In the genomic region with DNA sequence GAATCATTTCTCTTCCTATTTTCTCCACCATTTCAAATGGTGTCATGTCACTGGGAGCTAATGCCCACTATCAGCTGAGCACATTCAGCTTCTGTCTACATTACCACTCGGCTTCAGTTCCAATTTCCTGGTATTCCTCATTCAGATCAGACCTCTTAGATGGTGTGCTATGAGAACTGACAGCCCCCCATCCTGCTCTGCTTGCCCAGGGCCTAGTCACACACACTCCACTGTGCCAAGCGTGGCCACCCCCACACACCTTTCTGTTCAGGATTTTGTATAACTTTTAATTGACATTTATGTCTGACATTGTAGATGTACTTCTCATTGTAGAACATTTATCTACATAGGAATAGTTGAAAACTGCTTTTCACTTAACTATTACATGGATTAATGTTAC, we compare ENCODE assay signal across 28 cellular contexts.
"Had no signal": no experiment of that assay in that cellular context is flagged by ENCODE, and none has a peak within 500 bp of the region (broad histone marks: within the 10 kb centered on the region; RNA-seq: fewer than 3 reads in every experiment).

No MANE protein-coding gene starts in this region.

- H3K4me3 ChIP-seq: ascending aorta, breast epithelium, K562, PC-9, SJCRH30, SK-N-MC had no signal

- H3K27ac Mint-ChIP-seq: activated CD4-positive, alpha-beta T cell treated with anti-CD3 and anti-CD28 coated beads for 36 hours; activated CD4-positive, alpha-beta T cell treated with anti-CD3 and anti-CD28 coated beads, Interleukin-2, amount 10 ng/mL, durations not matched to agents 7 days and 5 days; activated CD8-positive, alpha-beta T cell treated with anti-CD3 and anti-CD28 coated beads, Interleukin-2, amount 10 ng/mL, durations not matched to agents 7 days and 5 days; activated naive CD4-positive, alpha-beta T cell treated with anti-CD3 and anti-CD28 coated beads, Interleukin-2, amount 50 U/mL, for 24 hours; activated naive CD8-positive, alpha-beta T cell treated with anti-CD3 and anti-CD28 coated beads, Interleukin-2, amount 10 ng/mL, durations not matched to agents 7 days and 5 days; activated T-cell treated with anti-CD3 and anti-CD28 coated beads, Interleukin-2, amount 50 U/mL, for 24 hours; activated T-helper 2 cell treated with anti-CD3 and anti-CD28 coated beads, Interferon-gamma antibody, Interleukin-2, Interleukin-4, amounts not matched to agents 10 μg/mL and 5 μg/mL and 100 μg/mL, durations not matched to agents 14 hours and 24 hours and 36 hours; WTC11 had no signal

- H3K27me3 Mint-ChIP-seq: activated CD4-positive, alpha-beta T cell treated with anti-CD3 and anti-CD28 coated beads for 36 hours; activated CD4-positive, alpha-beta T cell treated with anti-CD3 and anti-CD28 coated beads, Interleukin-2, amount 10 ng/mL, durations not matched to agents 7 days and 5 days; activated naive CD4-positive, alpha-beta T cell treated with anti-CD3 and anti-CD28 coated beads, Interleukin-2, amount 50 U/mL, for 24 hours; activated naive CD8-positive, alpha-beta T cell treated with anti-CD3 and anti-CD28 coated beads, Interleukin-2, amount 10 ng/mL, durations not matched to agents 7 days and 5 days; activated T-cell treated with anti-CD3 and anti-CD28 coated beads, Interleukin-2, amount 50 U/mL, for 24 hours had no signal

- H3K4me3 Mint-ChIP-seq: activated CD4-positive, alpha-beta T cell treated with anti-CD3 and anti-CD28 coated beads for 36 hours; activated CD4-positive, alpha-beta T cell treated with anti-CD3 and anti-CD28 coated beads, Interleukin-2, amount 10 ng/mL, durations not matched to agents 7 days and 5 days; activated CD8-positive, alpha-beta T cell treated with anti-CD3 and anti-CD28 coated beads, Interleukin-2, amount 10 ng/mL, durations not matched to agents 7 days and 5 days; activated naive CD4-positive, alpha-beta T cell treated with anti-CD3 and anti-CD28 coated beads, Interleukin-2, amount 50 U/mL, for 24 hours; activated naive CD8-positive, alpha-beta T cell treated with anti-CD3 and anti-CD28 coated beads, Interleukin-2, amount 10 ng/mL, durations not matched to agents 7 days and 5 days; activated T-cell treated with anti-CD3 and anti-CD28 coated beads, Interleukin-2, amount 50 U/mL, for 24 hours; WTC11 had no signal

- ATAC-seq: activated CD4-positive, alpha-beta T cell treated with anti-CD3 and anti-CD28 coated beads for 36 hours; activated CD4-positive, CD25-positive, alpha-beta regulatory T cell treated with anti-CD3 and anti-CD28 coated beads, Interleukin-2, amount 50 U/mL, for 24 hours; activated CD8-positive, alpha-beta T cell treated with anti-CD3 and anti-CD28 coated beads, Interleukin-2, amount 10 ng/mL, durations not matched to agents 7 days and 5 days; K562; WTC11 had no signal

- H3K36me3 ChIP-seq: ascending aorta, breast epithelium, SJCRH30 had no signal

- DNase-seq: activated CD4-positive, alpha-beta T cell treated with anti-CD3 and anti-CD28 coated beads for 36 hours; activated CD4-positive, alpha-beta T cell treated with anti-CD3 and anti-CD28 coated beads, Interleukin-2, amount 10 ng/mL, durations not matched to agents 7 days and 5 days; activated CD4-positive, alpha-beta T cell treated with anti-CD3 and anti-CD28 coated beads, Interleukin-2, amount 50 U/mL, for 48 hours; activated CD8-positive, alpha-beta T cell treated with anti-CD3 and anti-CD28 coated beads, Interleukin-2, amount 10 ng/mL, durations not matched to agents 7 days and 5 days; activated gamma-delta T cell; activated naive CD4-positive, alpha-beta T cell treated with Interleukin-2 at 50 U/mL for 16 hours; activated naive CD8-positive, alpha-beta T cell treated with anti-CD3 and anti-CD28 coated beads, Interleukin-2, amount 10 ng/mL, durations not matched to agents 7 days and 5 days; activated T-cell treated with anti-CD3 and anti-CD28 coated beads, Interleukin-2, amount 50 U/mL, for 24 hours; amygdala; central memory CD4-positive, alpha-beta T cell; NCI-H1105; NCI-H1417 treated with DMSO at 0.1 percent for 48 hours; NCI-H187 treated with DMSO at 0.1 percent for 48 hours; NCI-H2081; NCI-H345; NCI-H524 treated with DMSO at 0.1 percent for 48 hours; PC-9; SHP77; SJCRH30; T1000 had no signal

- H3K27me3 ChIP-seq: ascending aorta, breast epithelium, SJCRH30 had no signal

- H3K9me3 Mint-ChIP-seq: activated CD4-positive, alpha-beta T cell treated with anti-CD3 and anti-CD28 coated beads, Interleukin-2, amount 10 ng/mL, durations not matched to agents 7 days and 5 days; activated naive CD4-positive, alpha-beta T cell treated with anti-CD3 and anti-CD28 coated beads, Interleukin-2, amount 50 U/mL, for 24 hours; activated naive CD8-positive, alpha-beta T cell treated with anti-CD3 and anti-CD28 coated beads, Interleukin-2, amount 10 ng/mL, durations not matched to agents 7 days and 5 days; activated T-cell treated with anti-CD3 and anti-CD28 coated beads, Interleukin-2, amount 50 U/mL, for 24 hours; activated T-helper 2 cell treated with anti-CD3 and anti-CD28 coated beads, Interferon-gamma antibody, Interleukin-2, Interleukin-4, amounts not matched to agents 10 μg/mL and 5 μg/mL and 100 μg/mL, durations not matched to agents 14 hours and 24 hours and 36 hours; WTC11 had no signal

- H3K9me3 ChIP-seq: ascending aorta, breast epithelium, SJCRH30 had no signal

- H3K27ac ChIP-seq: ascending aorta, breast epithelium, PC-9, SJCRH30, SK-N-MC had no signal

- H3K4me1 ChIP-seq: ascending aorta, breast epithelium, SJCRH30 had no signal

- H3K4me1 Mint-ChIP-seq: activated CD4-positive, alpha-beta T cell treated with anti-CD3 and anti-CD28 coated beads for 36 hours; activated CD4-positive, alpha-beta T cell treated with anti-CD3 and anti-CD28 coated beads, Interleukin-2, amount 10 ng/mL, durations not matched to agents 7 days and 5 days; activated naive CD4-positive, alpha-beta T cell treated with anti-CD3 and anti-CD28 coated beads, Interleukin-2, amount 50 U/mL, for 24 hours had no signal

- H3K36me3 Mint-ChIP-seq: WTC11 had no signal
